8 cellular contexts compared by ENCODE assay signal in genomic region chr9:85716031-85716877, GRCh38. TPM values are rescaled to one million over a fixed set of nuclear protein-coding genes. Genes with fewer than 3 reads are reported as not detected.
A peak's percentile ranks its signal among the peaks of the same experiment; 100 is the strongest.
DNase-seq lines count a peak whose midpoint lies in the region; ATAC-seq and TF ChIP-seq lines count a peak whose summit lies in the region.

No MANE protein-coding gene starts in this region.

- no peak overlapping the region for H3K27ac ChIP-seq in hepatocyte

- no peaks in the 10 kb centered on the region for H3K79me2 ChIP-seq in hepatocyte

- H3K27ac Mint-ChIP-seq in naive B cell: peak overlapping the region; percentile 44 to 91 (median 77)

- TF ChIP-seq CTCF in hepatocyte (IDR thresholded peaks at IDR 0.05; ENCODE audit: poor library complexity): no peak

- H3K27me3 Mint-ChIP-seq in naive B cell: no peaks in the 10 kb centered on the region

- no peaks in the 10 kb centered on the region for H3K9me2 ChIP-seq in hepatocyte (replicated peaks; ENCODE audit: insufficient read depth)

- H3K4me1 Mint-ChIP-seq in naive B cell: peaks cover 27 to 53% (median 47%) of the 10 kb centered on the region in 3 donors

- ATAC-seq in HG02588 (IDR thresholded peaks at IDR 0.05; ENCODE audit: unreplicated experiment): peak; percentile 74
- ATAC-seq in naive B cell (ENCODE audit: low read depth in 2 of 2): peak; percentile 27 to 32
- ATAC-seq in HG03025 (IDR thresholded peaks at IDR 0.05; ENCODE audit: low FRiP score, unreplicated experiment): no peak

- no peaks in the 10 kb centered on the region for H3K4me1 ChIP-seq in hepatocyte (ENCODE audit: insufficient read depth)

- no peaks in the 10 kb centered on the region for H3K36me3 Mint-ChIP-seq in naive B cell

- no peaks in the 10 kb centered on the region for H3K27me3 ChIP-seq in hepatocyte

- no peak overlapping the region for H3K4me3 ChIP-seq in hepatocyte

- H4K20me1 ChIP-seq in hepatocyte (ENCODE audit: insufficient read depth, poor library complexity, severe bottlenecking): no peaks in the 10 kb centered on the region

- H3K4me2 ChIP-seq in hepatocyte: no peak overlapping the region

- no peak overlapping the region for H2AFZ ChIP-seq in hepatocyte

- 93% methylated on average over 5 of the region's 5 CpGs for WGBS in hepatocyte (ENCODE audit: low lambda C conversion rate, missing lambda C conversion rate)

- no peaks in the 10 kb centered on the region for H3K36me3 ChIP-seq in hepatocyte (replicated peaks; ENCODE audit: insufficient read depth, low read depth)

- DNase-seq in SIG-M5 treated with dmso at 0.1 percent for 504 hours (lab: John Stamatoyannopoulos, UW; ENCODE audit: unreplicated experiment) (peak; percentile 65), SIG-M5 (lab: John Stamatoyannopoulos, UW) (no peak), NOMO-1 treated with dmso at 0.1 percent for 144 hours (lab: John Stamatoyannopoulos, UW; ENCODE audit: unreplicated experiment) (peak; percentile 6), naive B cell (no peak), DMS153 (lab: John Stamatoyannopoulos, UW) (no peak), hepatocyte (ENCODE audit: low spot score) (no peak)

- H3K9me3 ChIP-seq in hepatocyte (ENCODE audit: low read depth): no peaks in the 10 kb centered on the region

- H3K9me3 Mint-ChIP-seq in naive B cell: peaks cover 0 to 3% (median 0%) of the 10 kb centered on the region in 7 donors

- H3K4me3 Mint-ChIP-seq in naive B cell: peak overlapping the region in 7 of 8 donors; percentile 6 to 61 (median 36)

RNA-seq across cellular contexts. Expression of gene AGTPBP1, which starts 25.5 kb away (rescaled TPM):
- 10 to 100 TPM; 10.5 to 27.1 (median 19.4) TPM for polyA plus RNA-seq in naive B cell (ENCODE audit: low read depth in 6 of 6)
- 16.8 and 18.3 TPM in 2 replicates for total RNA-seq in hepatocyte
- 7.6 and 9.0 TPM in 2 replicates for polyA plus RNA-seq in hepatocyte

Comparison
In these comparisons a context has a peak if more than half of its experiments do, and no peak if none do; other contexts are left out.
1. DNase-seq: peak in SIG-M5 treated with dmso at 0.1 percent for 504 hours (single experiment) and NOMO-1 treated with dmso at 0.1 percent for 144 hours (single experiment); none in SIG-M5 (single experiment), naive B cell (single experiment), DMS153 (single experiment) and hepatocyte (single experiment).